In genomic region chrX:38048886-38049285, GRCh38 we compare ENCODE assay signal across 1 cellular context.
TF ChIP-seq lines count a peak whose summit lies in the region.

No MANE protein-coding gene starts in this region.

TF ChIP-seq in neural cell, 6 proteins besides CTCF, POLR2A, EP300 and RAD21 (continued from another document):
- TF ChIP-seq REST (IDR thresholded peaks at IDR 0.05; ENCODE audit: borderline replicate concordance) (peak; percentile 65), TAF1 (IDR thresholded peaks at IDR 0.05; ENCODE audit: low read depth) (no peak)
